ENCODE assay signal across 8 cellular contexts in genomic region chr13:35720690-35721554, GRCh38.
DNase-seq lines count a peak whose midpoint lies in the region; ATAC-seq and TF ChIP-seq lines count a peak whose summit lies in the region.

No MANE protein-coding gene starts in this region.

- peaks cover 8% of the 10 kb centered on the region for H3K4me1 Mint-ChIP-seq in stimulated activated naive CD8-positive, alpha-beta T cell treated with anti-CD3 and anti-CD28 coated beads, Interleukin-15, amount 100 ng/mL, for 72 hours

- DNase-seq in Kasumi-1 (lab: John Stamatoyannopoulos, UW) (peak; percentile 2 to 17), SW480 (ENCODE audit: low spot score) (peak; percentile 38), dermis blood vessel endothelial cell (peak; percentile 58), lung microvascular endothelial cell (ENCODE audit: low read depth in 2 of 2) (peak; percentile 36 to 58)
- DNase-seq in stimulated activated naive CD8-positive, alpha-beta T cell treated with anti-CD3 and anti-CD28 coated beads, Interleukin-15, amount 100 ng/mL, for 72 hours, result peak; percentile 47 to 52
- DNase-seq in effector CD4-positive, alpha-beta T cell, result no peak

- peak; percentile 93 for TF ChIP-seq CTCF in C4-2B (conservative IDR thresholded peaks at IDR 0.05)

- peak overlapping the region; percentile 58 to 65 for H3K4me3 Mint-ChIP-seq in stimulated activated naive CD8-positive, alpha-beta T cell treated with anti-CD3 and anti-CD28 coated beads, Interleukin-15, amount 100 ng/mL, for 72 hours

- peaks cover 39% of the 10 kb centered on the region for H3K27me3 Mint-ChIP-seq in stimulated activated naive CD8-positive, alpha-beta T cell treated with anti-CD3 and anti-CD28 coated beads, Interleukin-15, amount 100 ng/mL, for 72 hours

- H3K9me3 Mint-ChIP-seq in stimulated activated naive CD8-positive, alpha-beta T cell treated with anti-CD3 and anti-CD28 coated beads, Interleukin-15, amount 100 ng/mL, for 72 hours, result no peaks in the 10 kb centered on the region

- ATAC-seq in GM18867 (IDR thresholded peaks at IDR 0.05; ENCODE audit: unreplicated experiment), result peak; percentile 53
- ATAC-seq in stimulated activated naive CD8-positive, alpha-beta T cell treated with anti-CD3 and anti-CD28 coated beads, Interleukin-15, amount 100 ng/mL, for 72 hours, result peak; percentile 66

- H3K27ac ChIP-seq in C4-2B, result no peak overlapping the region

- H3K27ac Mint-ChIP-seq in stimulated activated naive CD8-positive, alpha-beta T cell treated with anti-CD3 and anti-CD28 coated beads, Interleukin-15, amount 100 ng/mL, for 72 hours, result peak overlapping the region in 1 of 2 donors; percentile 34
